16 cellular contexts compared by ENCODE assay signal in genomic region chr1:167542109-167543032, GRCh38. TPM values are rescaled to one million over a fixed set of nuclear protein-coding genes. Genes with fewer than 3 reads are reported as not detected.
DNase-seq lines count a peak whose midpoint lies in the region; ATAC-seq, FAIRE-seq and TF ChIP-seq lines count a peak whose summit lies in the region.
"Had no signal": no experiment of that assay in that cellular context is flagged by ENCODE, and none has a peak within 500 bp of the region (broad histone marks: within the 10 kb centered on the region; RNA-seq: fewer than 3 reads in every experiment).

No MANE protein-coding gene starts in this region.

- no peak for TF ChIP-seq POLR2A in thyroid gland (IDR thresholded peaks at IDR 0.05)

- H3K4me1 Mint-ChIP-seq in activated T-cell treated with anti-CD3 and anti-CD28 coated beads, Interleukin-2, amount 50 U/mL, for 24 hours (ENCODE audit: low read depth): peaks cover 40% of the 10 kb centered on the region
- peaks cover 46% of the 10 kb centered on the region for H3K4me1 Mint-ChIP-seq in activated CD4-positive, alpha-beta memory T cell treated with anti-CD3 and anti-CD28 coated beads for 36 hours (ENCODE audit: low read depth)
- no peaks in the 10 kb centered on the region for H3K4me1 Mint-ChIP-seq in mesothelial cell of epicardium

- peak overlapping the region in 1 of 2 donors; percentile 27 for H3K27ac ChIP-seq in small intestine (ENCODE audit: low read depth in 1 of 2, low read length in 1 of 2)
- no peak overlapping the region for H3K27ac ChIP-seq in thyroid gland

- H3K27me3 ChIP-seq in small intestine (ENCODE audit: control insufficient read depth in 2 of 2, insufficient read depth in 2 of 2, low read length in 2 of 2) (no peaks in the 10 kb centered on the region), thyroid gland (no peaks in the 10 kb centered on the region)

- DNase-seq in activated T-cell treated with anti-CD3 and anti-CD28 coated beads, Interleukin-2, amount 50 U/mL, for 24 hours: no peak
- DNase-seq in activated T-cell treated with anti-CD3 and anti-CD28 coated beads for 4 hours (no peak), small intestine (peak; percentile 39), GDM1 (lab: John Stamatoyannopoulos, UW) (no peak), thyroid gland (no peak), mesothelial cell of epicardium (ENCODE audit: low spot score in 2 of 2, unreplicated experiment in 2 of 2) (no peak)
- DNase-seq in activated CD4-positive, alpha-beta memory T cell treated with anti-CD3 and anti-CD28 coated beads for 36 hours: peak; percentile 33
- DNase-seq: activated effector memory CD4-positive, alpha-beta T cell treated with Interleukin-2 at 50 U/mL for 16 hours; central memory CD4-positive, alpha-beta T cell; DMS53; Kasumi-1; SHP77 treated with DMSO at 0.1 percent for 48 hours; stimulated activated CD4-positive, alpha-beta T cell treated with anti-CD3 and anti-CD28 coated beads, Interleukin-15, amount 100 ng/mL, for 24 hours had no signal

- ATAC-seq in HG02884 (IDR thresholded peaks at IDR 0.05; ENCODE audit: unreplicated experiment): peak; percentile 42

- H3K4me3 ChIP-seq in small intestine (ENCODE audit: low read depth in 1 of 2, low read length in 2 of 2) (no peak overlapping the region), thyroid gland (replicated peaks in 1 of 3) (no peak overlapping the region)

- POLR2A ChIA-PET in activated CD4-positive, alpha-beta memory T cell treated with anti-CD3 and anti-CD28 coated beads for 36 hours (lab: Charles Lee): interaction anchor here (1.4 to 1.9 kb wide), 3 partner anchors 8 to 322 kb away, joined by 3 to 5 read pairs (median 5); partner anchors contain the start of genes CREG1 and POU2F1

- CTCF ChIA-PET in activated CD4-positive, alpha-beta memory T cell treated with anti-CD3 and anti-CD28 coated beads for 36 hours (lab: Charles Lee): interaction anchor here (1.0 to 4.6 kb wide), 14 partner anchors 9 to 632 kb away, joined by 3 to 59 read pairs (median 12); partner anchors contain the start of genes CD247 and CREG1

- H3K36me3 ChIP-seq in small intestine (ENCODE audit: control insufficient read depth in 2 of 2, insufficient read depth in 2 of 2, low read length in 2 of 2) (peaks cover 0 to 2% of the 10 kb centered on the region in 2 donors), thyroid gland (peaks cover 13 to 23% of the 10 kb centered on the region in 2 donors)

- no peak overlapping the region for H3K4me3 Mint-ChIP-seq in activated T-cell treated with anti-CD3 and anti-CD28 coated beads, Interleukin-2, amount 50 U/mL, for 24 hours
- no peak overlapping the region for H3K4me3 Mint-ChIP-seq in activated CD4-positive, alpha-beta memory T cell treated with anti-CD3 and anti-CD28 coated beads for 36 hours
- H3K4me3 Mint-ChIP-seq in mesothelial cell of epicardium: no peak overlapping the region

- H3K9me3 ChIP-seq in small intestine (ENCODE audit: control insufficient read depth, low read depth) (no peaks in the 10 kb centered on the region), thyroid gland (no peaks in the 10 kb centered on the region)

- FAIRE-seq in small intestine (lab: Jason Lieb, UNC): no peak

- H3K4me1 ChIP-seq in small intestine (ENCODE audit: control insufficient read depth in 2 of 2, insufficient read depth in 1 of 2, low read depth in 1 of 2, low read length in 1 of 2): peaks cover 0 to 4% of the 10 kb centered on the region in 2 donors
- no peaks in the 10 kb centered on the region for H3K4me1 ChIP-seq in thyroid gland

- no peaks in the 10 kb centered on the region for H3K9me3 Mint-ChIP-seq in activated T-cell treated with anti-CD3 and anti-CD28 coated beads, Interleukin-2, amount 50 U/mL, for 24 hours
- no peaks in the 10 kb centered on the region for H3K9me3 Mint-ChIP-seq in activated CD4-positive, alpha-beta memory T cell treated with anti-CD3 and anti-CD28 coated beads for 36 hours
- no peaks in the 10 kb centered on the region for H3K9me3 Mint-ChIP-seq in mesothelial cell of epicardium

- no peaks in the 10 kb centered on the region for H3K27me3 Mint-ChIP-seq in activated T-cell treated with anti-CD3 and anti-CD28 coated beads, Interleukin-2, amount 50 U/mL, for 24 hours
- H3K27me3 Mint-ChIP-seq in activated CD4-positive, alpha-beta memory T cell treated with anti-CD3 and anti-CD28 coated beads for 36 hours: no peaks in the 10 kb centered on the region
- H3K27me3 Mint-ChIP-seq in mesothelial cell of epicardium (ENCODE audit: low read depth): no peaks in the 10 kb centered on the region

- H3K36me3 Mint-ChIP-seq in activated T-cell treated with anti-CD3 and anti-CD28 coated beads, Interleukin-2, amount 50 U/mL, for 24 hours (ENCODE audit: low read depth): peaks cover 41% of the 10 kb centered on the region
- peaks cover 16% of the 10 kb centered on the region for H3K36me3 Mint-ChIP-seq in activated CD4-positive, alpha-beta memory T cell treated with anti-CD3 and anti-CD28 coated beads for 36 hours
- peaks cover 12% of the 10 kb centered on the region for H3K36me3 Mint-ChIP-seq in mesothelial cell of epicardium

- intact Hi-C loops in activated CD4-positive, alpha-beta memory T cell treated with anti-CD3 and anti-CD28 coated beads for 36 hours (cut with micrococcal nuclease): loop anchor here (5.0 kb wide), 1 partner anchor 420 kb away; no protein-coding TSS in a partner anchor
- intact Hi-C loops in thyroid gland (cut with DNase I): no loop called here

- TF ChIP-seq CTCF in thyroid gland (IDR thresholded peaks at IDR 0.05): no peak
- no peak for TF ChIP-seq CTCF in mesothelial cell of epicardium (IDR thresholded peaks at IDR 0.05; ENCODE audit: unreplicated experiment)

- WGBS in small intestine, 3 donors: 79 to 84% (median 80%) methylated on average over 12 of the region's 12 CpGs
- 90 to 95% methylated on average over 12 of the region's 12 CpGs for WGBS in thyroid gland, 2 donors

- peak overlapping the region; percentile 37 for H3K27ac Mint-ChIP-seq in activated T-cell treated with anti-CD3 and anti-CD28 coated beads, Interleukin-2, amount 50 U/mL, for 24 hours
- peak overlapping the region; percentile 18 for H3K27ac Mint-ChIP-seq in activated CD4-positive, alpha-beta memory T cell treated with anti-CD3 and anti-CD28 coated beads for 36 hours
- H3K27ac Mint-ChIP-seq in mesothelial cell of epicardium: no peak overlapping the region

RNA-seq across cellular contexts. Expression of gene CREG1, which starts 11.2 kb away (rescaled TPM):
- 10 to 100 TPM; 13.5 to 14.6 TPM for total RNA-seq in activated CD4-positive, alpha-beta memory T cell treated with anti-CD3 and anti-CD28 coated beads for 36 hours
- polyA plus RNA-seq in small intestine: 10 to 100 TPM; 27.3 to 67.5 (median 51.1) TPM
- total RNA-seq in thyroid gland (100 to 1,000 TPM; 285 to 347 (median 327) TPM), mesothelial cell of epicardium (40.8 to 45.0 TPM (median 41.7 TPM) in 3 replicates)

RNA-seq across cellular contexts. Expression of gene CD247, which starts 24.0 kb away (rescaled TPM):
- total RNA-seq in activated CD4-positive, alpha-beta memory T cell treated with anti-CD3 and anti-CD28 coated beads for 36 hours: 100 to 1,000 TPM; 105 to 114 TPM
- polyA plus RNA-seq in small intestine: 1 to 10 TPM in 2 of 3 donors, under 1 TPM in 1; 0.45 to 3.5 (median 2.8) TPM
- 1 to 10 TPM; 1.3 to 3.1 (median 1.4) TPM for total RNA-seq in thyroid gland
- 0.13 to 0.36 TPM (median 0.22 TPM) in 3 replicates for total RNA-seq in mesothelial cell of epicardium
- total RNA-seq: epithelial cell of proximal tubule, osteoblast had no signal

Comparison
In these comparisons a context has a peak if more than half of its experiments do, and no peak if none do; other contexts are left out.
1. DNase-seq: peak in activated CD4-positive, alpha-beta memory T cell treated with anti-CD3 and anti-CD28 coated beads for 36 hours (single experiment) and small intestine (single experiment); none in activated T-cell treated with anti-CD3 and anti-CD28 coated beads, Interleukin-2, amount 50 U/mL, for 24 hours (single experiment), activated T-cell treated with anti-CD3 and anti-CD28 coated beads for 4 hours (single experiment), GDM1 (single experiment), thyroid gland (0 of 2) and mesothelial cell of epicardium (0 of 2).
2. RNA of gene CD247, which starts 24.0 kb away (total RNA-seq): 105 to 114 TPM in activated CD4-positive, alpha-beta memory T cell treated with anti-CD3 and anti-CD28 coated beads for 36 hours; 1.3 to 3.1 TPM in thyroid gland and 0.13 to 0.36 TPM in mesothelial cell of epicardium; every median in the first group is over 10 times any median in the second.